1 cellular context compared by ENCODE assay signal in genomic region chr17:29929544-29930398, GRCh38.
TF ChIP-seq lines count a peak whose summit lies in the region.

TSS of gene SSH2 (minus strand) at chr17:29930228. CDS start at chr17:29930000, 228 bp downstream.

TF ChIP-seq in HepG2, 621 proteins besides CTCF, POLR2A, EP300 and RAD21 (continued from another document and continues in another):
- TF ChIP-seq ZBTB34 (CRISPR knock-in tag; IDR thresholded peaks at IDR 0.05) (no peak), IRX3 (CRISPR knock-in tag; IDR thresholded peaks at IDR 0.05; ENCODE audit: borderline replicate concordance, low read depth) (no peak), ZNF740 (CRISPR knock-in tag; IDR thresholded peaks at IDR 0.05) (peak; percentile 92), NRL (CRISPR knock-in tag; IDR thresholded peaks at IDR 0.05; ENCODE audit: borderline replicate concordance) (no peak), ZFP1 (CRISPR knock-in tag; IDR thresholded peaks at IDR 0.05) (no peak), FOSL2 (CRISPR knock-in tag; IDR thresholded peaks at IDR 0.05) (peak; percentile 81), SSRP1 (CRISPR knock-in tag; IDR thresholded peaks at IDR 0.05) (no peak), IRF9 (CRISPR knock-in tag; IDR thresholded peaks at IDR 0.05; ENCODE audit: borderline replicate concordance) (0 out of 2 replicates have a peak, but pooled peaks have one; percentile 5), LRRFIP1 (CRISPR knock-in tag; conservative IDR thresholded peaks at IDR 0.05) (no peak), ARID3A (IDR thresholded peaks at IDR 0.05; ENCODE audit: low read depth, low read length) (no peak), GLI4 (CRISPR knock-in tag; IDR thresholded peaks at IDR 0.05; ENCODE audit: borderline replicate concordance) (no peak), ZNF441 (CRISPR knock-in tag; IDR thresholded peaks at IDR 0.05; ENCODE audit: borderline replicate concordance) (no peak), ZNF883 (CRISPR knock-in tag; IDR thresholded peaks at IDR 0.05; ENCODE audit: not compliant biosample characterization) (peak; percentile 72), KAT7 (CRISPR knock-in tag; IDR thresholded peaks at IDR 0.05; ENCODE audit: borderline replicate concordance) (peak; percentile 86; the same call in 1 of the 2 replicates), THAP11 (CRISPR knock-in tag; IDR thresholded peaks at IDR 0.05) (no peak), ZMAT5 (CRISPR knock-in tag; IDR thresholded peaks at IDR 0.05; ENCODE audit: borderline replicate concordance, low read depth) (no peak), HIC2 (CRISPR knock-in tag; IDR thresholded peaks at IDR 0.05; ENCODE audit: low read depth) (no peak), ZFP36 (IDR thresholded peaks at IDR 0.05; ENCODE audit: borderline replicate concordance, low read depth, low read length, partially characterized antibody) (no peak), RAD51 (IDR thresholded peaks at IDR 0.05; ENCODE audit: borderline replicate concordance) (no peak), HBP1 (CRISPR knock-in tag; IDR thresholded peaks at IDR 0.05; ENCODE audit: low read depth) (0 out of 2 replicates have a peak, but pooled peaks have one; percentile 17), ZNF30 (CRISPR knock-in tag; IDR thresholded peaks at IDR 0.05) (no peak), ZBTB38 (CRISPR knock-in tag; IDR thresholded peaks at IDR 0.05) (no peak), HOXA5 (CRISPR knock-in tag; IDR thresholded peaks at IDR 0.05) (peak; percentile 14; the same call in 1 of the 2 replicates), RFX5 (IDR thresholded peaks at IDR 0.05; ENCODE audit: low read depth, low read length) (no peak), PITX1 (CRISPR knock-in tag; IDR thresholded peaks at IDR 0.05) (no peak), ZNF407 (CRISPR knock-in tag; IDR thresholded peaks at IDR 0.05; ENCODE audit: not compliant biosample characterization) (no peak), TRIM24 (CRISPR knock-in tag; IDR thresholded peaks at IDR 0.05) (no peak), ZSCAN12 (CRISPR knock-in tag; IDR thresholded peaks at IDR 0.05) (no peak), SKIL (CRISPR knock-in tag; IDR thresholded peaks at IDR 0.05; ENCODE audit: borderline replicate concordance) (no peak), ZNF710 (CRISPR knock-in tag; IDR thresholded peaks at IDR 0.05; ENCODE audit: borderline replicate concordance) (no peak)
